20 cellular contexts compared by ENCODE assay signal in the genomic region with DNA sequence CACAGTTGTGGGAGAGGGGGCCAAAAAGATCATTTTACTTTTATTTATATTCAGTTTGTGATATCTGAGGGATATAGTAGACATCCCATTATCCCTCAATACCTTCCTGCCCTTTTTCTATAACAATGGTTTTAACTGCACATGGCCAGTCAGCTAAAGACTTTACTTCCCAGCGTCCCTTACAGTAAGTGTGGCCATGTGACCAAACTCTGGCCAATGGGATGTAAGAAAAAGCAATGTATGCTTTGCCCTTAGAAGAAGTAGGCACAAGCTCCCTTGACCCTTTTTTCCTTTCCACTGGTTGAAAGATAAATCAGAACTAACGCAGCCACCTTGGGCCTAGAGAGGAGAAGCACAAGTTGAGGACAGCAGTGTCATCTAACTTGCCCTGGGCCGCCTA. TPM values are rescaled to one million over a fixed set of nuclear protein-coding genes. Genes with fewer than 3 reads are reported as not detected.
DNase-seq lines count a peak whose midpoint lies in the region; ATAC-seq, FAIRE-seq and TF ChIP-seq lines count a peak whose summit lies in the region.
"Had no signal": no experiment of that assay in that cellular context is flagged by ENCODE, and none has a peak within 500 bp of the region (broad histone marks: within the 10 kb centered on the region; RNA-seq: fewer than 3 reads in every experiment).

No MANE protein-coding gene starts in this region.

- DNase-seq in A549 (ENCODE audit: low read depth in 1 of 2, low spot score in 1 of 2), result no peak
- no peak for DNase-seq in HCT116 (ENCODE audit: low read depth, low spot score)
- no peak for DNase-seq in Karpas-422
- DNase-seq in K562 (ENCODE audit: extremely low read depth in 1 of 4, low spot score in 3 of 4), result peak in 1 of 4 experiments; percentile 20
- DNase-seq in urothelium cell line (ENCODE audit: low spot score), result no peak
- DNase-seq in dedifferentiated amniotic fluid mesenchymal stem cell (ENCODE audit: extremely low spot score), result no peak
- DNase-seq in sigmoid colon, result no peak
- DNase-seq: 8988T; C1 segment of cervical spinal cord; Calu3; CD4-positive, alpha-beta memory T cell; COR-L47; DMS53; DMS79 treated with DMSO at 0.1 percent for 48 hours; GF-D8; GOT3 had no signal

- H3K9me2 ChIP-seq in HCT116 (ENCODE audit: insufficient read depth), result no peaks in the 10 kb centered on the region
- H3K9me2 ChIP-seq in Karpas-422 (replicated peaks; ENCODE audit: insufficient read depth, low read length), result no peaks in the 10 kb centered on the region

- no peaks in the 10 kb centered on the region for H3K9me3 ChIP-seq in A549
- no peaks in the 10 kb centered on the region for H3K9me3 ChIP-seq in HCT116 (ENCODE audit: control insufficient read depth in 1 of 2, insufficient read depth in 1 of 2, low read depth in 1 of 2, low read length in 2 of 2)
- no peaks in the 10 kb centered on the region for H3K9me3 ChIP-seq in Karpas-422 (ENCODE audit: low read length)
- H3K9me3 ChIP-seq in K562 (replicated peaks; ENCODE audit: control insufficient read depth, insufficient read depth, low read depth, low read length), result no peaks in the 10 kb centered on the region
- no peaks in the 10 kb centered on the region for H3K9me3 ChIP-seq in sigmoid colon
- H3K9me3 ChIP-seq: HAP-1 had no signal

- TF ChIP-seq EP300 in A549 (IDR thresholded peaks at IDR 0.05) (no peak), K562 (IDR thresholded peaks at IDR 0.05; ENCODE audit: low read length) (no peak), sigmoid colon (IDR thresholded peaks at IDR 0.05) (no peak)

- no peaks in the 10 kb centered on the region for H3K36me3 ChIP-seq in HCT116 (ENCODE audit: control insufficient read depth in 1 of 2, insufficient read depth in 2 of 2, low read length in 2 of 2)
- H3K36me3 ChIP-seq in Karpas-422 (ENCODE audit: insufficient read depth, low read length), result no peaks in the 10 kb centered on the region
- H3K36me3 ChIP-seq in K562 (ENCODE audit: control insufficient read depth, insufficient read depth, low read length), result no peaks in the 10 kb centered on the region
- H3K36me3 ChIP-seq in sigmoid colon, result no peaks in the 10 kb centered on the region
- H3K36me3 ChIP-seq: HAP-1 had no signal

- H3K27ac ChIP-seq in A549, result no peak overlapping the region
- no peak overlapping the region for H3K27ac ChIP-seq in HCT116 (ENCODE audit: low read depth, low read length)
- H3K27ac ChIP-seq in Karpas-422 (ENCODE audit: low read length), result no peak overlapping the region
- no peak overlapping the region for H3K27ac ChIP-seq in K562 (ENCODE audit: extremely low read depth, low read depth, low read length)
- H3K27ac ChIP-seq in sigmoid colon, result no peak overlapping the region

- H3K27me3 ChIP-seq in HCT116 (ENCODE audit: insufficient read depth, low read length), result no peaks in the 10 kb centered on the region
- H3K27me3 ChIP-seq in Karpas-422 (ENCODE audit: low read length), result no peaks in the 10 kb centered on the region
- peaks cover 2 to 12% of the 10 kb centered on the region in 2 experiments; a peak in 2 of 5 replicates for H3K27me3 ChIP-seq in K562 (ENCODE audit: control insufficient read depth in 2 of 2, insufficient read depth in 2 of 2, low read length in 2 of 2)
- no peaks in the 10 kb centered on the region for H3K27me3 ChIP-seq in sigmoid colon

- CTCF ChIA-PET in A549 (lab: Yijun Ruan, JAX) (interaction anchor here (0.5 to 1.7 kb wide), 9 partner anchors 10 to 302 kb away, joined by 3 to 6 read pairs (median 3); no protein-coding TSS in a partner anchor), HCT116 (lab: Charles Lee) (no interaction called here), K562 (lab: Yijun Ruan, JAX; ENCODE audit: low intra/inter-chr PET ratio) (no interaction called here)

- H3K4me1 ChIP-seq in A549 (peaks cover 4% of the 10 kb centered on the region), HCT116 (ENCODE audit: control insufficient read depth in 1 of 2, insufficient read depth in 2 of 2, low read length in 2 of 2) (peaks cover 0 to 7% of the 10 kb centered on the region in 2 experiments; a peak in 3 of 4 replicates), Karpas-422 (ENCODE audit: low read length) (peaks cover 5% of the 10 kb centered on the region), K562 (replicated peaks in 1 of 2; ENCODE audit: control insufficient read depth in 2 of 2, insufficient read depth in 2 of 2, low read length in 2 of 2) (peaks cover 0 to 3% of the 10 kb centered on the region in 2 experiments; a peak in 1 of 5 replicates), sigmoid colon (peaks cover 0 to 6% (median 0%) of the 10 kb centered on the region in 4 donors)

- no peaks in the 10 kb centered on the region for H3K79me2 ChIP-seq in HCT116 (ENCODE audit: insufficient read depth, low read length)
- no peaks in the 10 kb centered on the region for H3K79me2 ChIP-seq in Karpas-422 (ENCODE audit: low read length)
- no peaks in the 10 kb centered on the region for H3K79me2 ChIP-seq in K562 (ENCODE audit: control insufficient read depth, insufficient read depth, low read length)

- POLR2A ChIA-PET in A549 (lab: Yijun Ruan, JAX) (no interaction called here), HCT116 (lab: Charles Lee) (no interaction called here), K562 (lab: Yijun Ruan, JAX) (interaction anchor here (0.6 kb wide), 1 partner anchor 1621 kb away, joined by 3 read pairs; no protein-coding TSS in a partner anchor)

- H2AFZ ChIP-seq in HCT116 (ENCODE audit: low read depth, low read length, poor library complexity, severe bottlenecking) (peak overlapping the region; percentile 36), Karpas-422 (ENCODE audit: low read length) (0 out of 2 replicates have a peak overlapping the region, but pooled peaks have one; percentile 16), K562 (ENCODE audit: low read depth, low read length) (0 out of 2 replicates have a peak overlapping the region, but pooled peaks have one; percentile 14)

- intact Hi-C loops in HCT116 (cut with micrococcal nuclease) (no loop called here), K562 (cut with micrococcal nuclease) (loop anchor here (5.0 kb wide), 2 partner anchors 163 to 352 kb away; no protein-coding TSS in a partner anchor), sigmoid colon (cut with DNase I) (loop anchor here (5.0 to 10.0 kb wide), 2 partner anchors 252 to 434 kb away; no protein-coding TSS in a partner anchor)

- TF ChIP-seq CTCF in A549 (IDR thresholded peaks at IDR 0.05) (no peak), HCT116 (IDR thresholded peaks at IDR 0.05 in 2 of 3, conservative IDR thresholded peaks at IDR 0.05 in 1 of 3; ENCODE audit: borderline replicate concordance in 1 of 3, insufficient read depth in 1 of 3, low read depth in 2 of 3, low read length in 2 of 3) (no peak), K562 (IDR thresholded peaks at IDR 0.05 in 2 of 3, conservative IDR thresholded peaks at IDR 0.05 in 1 of 3; ENCODE audit: insufficient read depth in 2 of 3, low read depth in 1 of 3, low read length in 3 of 3) (no peak), sigmoid colon (IDR thresholded peaks at IDR 0.05) (no peak)

- H3K4me2 ChIP-seq in A549 (no peak overlapping the region), HCT116 (ENCODE audit: low read length) (no peak overlapping the region), Karpas-422 (ENCODE audit: low read depth, low read length, poor library complexity, severe bottlenecking) (no peak overlapping the region), K562 (ENCODE audit: insufficient read depth, low read length) (no peak overlapping the region)

- no peak for FAIRE-seq in A549 (lab: Jason Lieb, UNC)
- FAIRE-seq in K562 (lab: Jason Lieb, UNC), result no peak
- no peak for FAIRE-seq in urothelium cell line (lab: Jason Lieb, UNC)
- FAIRE-seq: GM12891, GM18507, H54 had no signal

- no peaks in the 10 kb centered on the region for H3K9me1 ChIP-seq in K562 (ENCODE audit: control insufficient read depth, insufficient read depth, low read length)

- no peak for TF ChIP-seq POLR2A in A549 (IDR thresholded peaks at IDR 0.05; ENCODE audit: low read length)
- no peak for TF ChIP-seq POLR2A in HCT116 (IDR thresholded peaks at IDR 0.05; ENCODE audit: borderline replicate concordance, extremely low read depth, insufficient read depth, insufficient read length)
- no peak for TF ChIP-seq POLR2A in K562 (conservative IDR thresholded peaks at IDR 0.05)
- no peak for TF ChIP-seq POLR2A in sigmoid colon (IDR thresholded peaks at IDR 0.05)

- no peak for TF ChIP-seq RAD21 in A549 (conservative IDR thresholded peaks at IDR 0.05 in 1 of 2, IDR thresholded peaks at IDR 0.05 in 1 of 2)
- TF ChIP-seq RAD21 in HCT116 (IDR thresholded peaks at IDR 0.05; ENCODE audit: low read depth), result no peak
- no peak for TF ChIP-seq RAD21 in K562 (CRISPR knock-in tag; conservative IDR thresholded peaks at IDR 0.05 in 1 of 2, IDR thresholded peaks at IDR 0.05 in 1 of 2)

- H3K9ac ChIP-seq in HCT116 (ENCODE audit: low read length) (no peak overlapping the region), Karpas-422 (ENCODE audit: low read length) (no peak overlapping the region), K562 (ENCODE audit: insufficient read depth in 1 of 2, low read depth in 2 of 2, low read length in 2 of 2) (no peak overlapping the region)

- BruUV-seq in HCT116 (replicated peaks; lab: Mats Ljungman, UMichigan) (no TSS peak), K562 (replicated peaks; lab: Mats Ljungman, UMichigan) (no TSS peak)

- in situ Hi-C loops in K562 (cut with MboI), result loop anchor here (10.0 kb wide), 1 partner anchor 934 kb away; no protein-coding TSS in a partner anchor

- H3K4me3 ChIP-seq in A549 (no peak overlapping the region), HCT116 (replicated peaks in 1 of 2; ENCODE audit: low read depth in 1 of 2, low read length in 2 of 2) (no peak overlapping the region), Karpas-422 (ENCODE audit: low read length) (no peak overlapping the region), K562 (no peak overlapping the region), sigmoid colon (no peak overlapping the region)
- H3K4me3 ChIP-seq: HAP-1 had no signal

- H4K20me1 ChIP-seq in HCT116 (ENCODE audit: insufficient read depth), result no peaks in the 10 kb centered on the region
- H4K20me1 ChIP-seq in Karpas-422 (ENCODE audit: insufficient read depth, low read depth, low read length), result no peaks in the 10 kb centered on the region
- H4K20me1 ChIP-seq in K562 (replicated peaks; ENCODE audit: control insufficient read depth, insufficient read depth, low read length), result no peaks in the 10 kb centered on the region

- WGBS in A549 (ENCODE audit: missing lambda C conversion rate), result 86% methylated on average over 3 of the region's 3 CpGs
- WGBS in K562 (ENCODE audit: insufficient coverage, low coverage, missing lambda C conversion rate), result 6% methylated on average over 3 of the region's 3 CpGs
- WGBS in sigmoid colon, 2 donors, result 88 to 91% methylated on average over 3 of the region's 3 CpGs

- ATAC-seq in A549, result no peak
- ATAC-seq in HCT116, result no peak
- ATAC-seq in K562, result no peak

- RAD21 ChIA-PET in HCT116 (lab: Charles Lee; ENCODE audit: low non-redundant PET in 1 of 2, low total read pairs in 2 of 2, uncharacterized antibody in 2 of 2, unreplicated experiment in 2 of 2), result no interaction called here

RNA-seq across cellular contexts. Expression of a gene that starts 44.6 kb away (rescaled TPM):
- polyA plus RNA-seq in A549 (2011; rRNA removed) (185 and 269 TPM in 2 replicates), A549 (2017; fragmentation: RNase III; extraction: RNeasy Plus Mini Kit Qiagen cat#74134 plus additional on column Dnase treatment) (80.8 to 95.9 TPM (median 84.6 TPM) in 3 replicates), K562 (2011; rRNA removed) (155 and 198 TPM in 2 replicates), K562 (2014; fragmentation: Illumina TruSeq; extraction: Trizol) (127 and 138 TPM in 2 replicates), K562 (2014; fragmentation: Nextera tagmentation; extraction: Ambion mirVana) (10 to 100 TPM; 41.5 to 54.8 TPM), K562 (2014; rRNA removed) (96.3 and 104 TPM in 2 replicates), sigmoid colon (10 to 100 TPM; 22.2 to 48.8 (median 24.0) TPM)
- polyA plus RNA-seq in A549 (2012; cell fraction: cytosol; rRNA removed), result 35.9 and 37.1 TPM in 2 replicates
- polyA plus RNA-seq in A549 (2012; cell fraction: nucleus; rRNA removed), result 39.9 and 67.9 TPM in 2 replicates
- 138 and 144 TPM in 2 replicates for polyA minus RNA-seq in A549 (2011; rRNA and poly(A)+ RNA removed)
- total RNA-seq in HCT116 (2021; ENCODE audit: unreplicated experiment) (210 TPM), K562 (2014; rRNA removed) (83.2 and 88.6 TPM in 2 replicates), K562 (2014; rRNA removed; fragmentation: Illumina TruSeq; extraction: Trizol) (182 and 214 TPM in 2 replicates), K562 (2015; rRNA removed; fragmentation: Illumina TruSeq; extraction: Trizol) (162 and 178 TPM in 2 replicates), K562 (2021) (214 and 225 TPM in 2 replicates), sigmoid colon (10 to 100 TPM; 49.7 to 65.7 (median 55.8) TPM)
- polyA plus RNA-seq in HCT116 (2012), result 63.0 and 78.4 TPM in 2 replicates
- total RNA-seq in Karpas-422 (2014; rRNA removed; shearing (Covaris generic); ENCODE audit: low replicate concordance), result 62.9 and 82.7 TPM in 2 replicates
- 146 and 424 TPM in 2 replicates for total RNA-seq in K562 (2011; cell fraction: chromatin; rRNA removed; ENCODE audit: low replicate concordance)
- total RNA-seq in K562 (2011; cell fraction: nucleolus; rRNA removed), result 45.0 and 62.9 TPM in 2 replicates
- total RNA-seq in K562 (2011; cell fraction: nucleoplasm; rRNA removed), result 116 and 165 TPM in 2 replicates
- polyA plus RNA-seq in K562 (2011; cell fraction: cytosol; rRNA removed), result 25.3 and 74.7 TPM in 2 replicates
- polyA plus RNA-seq in K562 (2011; cell fraction: nucleus; rRNA removed), result 88.2 and 105 TPM in 2 replicates
- polyA plus RNA-seq in K562 (2012), result 82.8 and 105 TPM in 2 replicates
- polyA minus RNA-seq in K562 (2011; rRNA and poly(A)+ RNA removed), result 447 and 467 TPM in 2 replicates
- polyA minus RNA-seq in K562 (2011; cell fraction: cytosol; rRNA and poly(A)+ RNA removed), result 250 and 275 TPM in 2 replicates
- polyA minus RNA-seq in K562 (2011; cell fraction: nucleus; rRNA and poly(A)+ RNA removed), result 101 and 139 TPM in 2 replicates
